Comparison of ENCODE assay signal across 8 cellular contexts in the genomic region with DNA sequence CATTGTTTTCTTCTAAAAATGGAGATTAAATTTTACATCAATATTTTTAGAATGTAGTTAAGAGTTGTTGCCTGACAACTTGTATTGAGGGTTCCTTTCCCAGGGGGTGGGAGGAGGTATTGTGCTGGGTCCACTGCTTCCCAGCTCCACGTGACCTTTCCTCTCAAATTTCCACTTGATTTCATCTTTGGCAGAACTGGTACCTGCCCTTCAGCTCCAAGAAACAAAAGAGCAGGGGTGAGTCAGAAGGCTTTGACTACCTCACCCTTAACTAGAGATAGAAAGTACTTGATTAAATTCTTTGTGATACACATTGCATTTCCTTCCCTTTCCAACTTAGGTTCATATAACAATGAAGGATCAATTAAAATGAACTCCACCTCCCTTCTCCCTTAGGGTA. TPM values are rescaled to one million over a fixed set of nuclear protein-coding genes. Genes with fewer than 3 reads are reported as not detected.
A peak's percentile ranks its signal among the peaks of the same experiment; 100 is the strongest.
DNase-seq lines count a peak whose midpoint lies in the region; ATAC-seq and TF ChIP-seq lines count a peak whose summit lies in the region.

No MANE protein-coding gene starts in this region.

- no peak for ATAC-seq in GM18858 (IDR thresholded peaks at IDR 0.05; ENCODE audit: unreplicated experiment)
- ATAC-seq in GM18517 (IDR thresholded peaks at IDR 0.05; ENCODE audit: unreplicated experiment), result no peak

- TF ChIP-seq POLR2A in ovary (IDR thresholded peaks at IDR 0.05), result no peak

- peaks cover 39% of the 10 kb centered on the region for H3K4me1 ChIP-seq in OCI-LY3 (ENCODE audit: low read length)
- H3K4me1 ChIP-seq in ovary (ENCODE audit: insufficient read depth), result peaks cover 8% of the 10 kb centered on the region

- no peak overlapping the region for H3K27ac ChIP-seq in OCI-LY3 (ENCODE audit: low read length)
- peak overlapping the region in 1 of 2 donors; percentile 94 for H3K27ac ChIP-seq in ovary

- no peak for TF ChIP-seq EP300 in ovary (IDR thresholded peaks at IDR 0.05)

- peaks cover 21% of the 10 kb centered on the region for H3K79me2 ChIP-seq in OCI-LY3 (ENCODE audit: low read length)

- H3K9ac ChIP-seq in OCI-LY3 (ENCODE audit: low read length), result peak overlapping the region; percentile 68; the same call in 1 of the 2 replicates

- peak overlapping the region; percentile 99 for H3K4me2 ChIP-seq in OCI-LY3 (ENCODE audit: low read length)

- H2AFZ ChIP-seq in OCI-LY3 (ENCODE audit: low read depth, low read length), result no peak overlapping the region

- DNase-seq in DMS79 treated with DMSO at 0.1 percent for 48 hours (lab: John Stamatoyannopoulos, UW), result peak; percentile 78
- DNase-seq in fibroblast of gingiva (ENCODE audit: low read depth), result peak; percentile 31
- no peak for DNase-seq in ovary
- DNase-seq in GM10248 (ENCODE audit: extremely low spot score), result no peak
- no peak for DNase-seq in HCEC 1CT

- H4K20me1 ChIP-seq in OCI-LY3 (ENCODE audit: insufficient read depth, low read length), result peaks cover 45% of the 10 kb centered on the region

- H3K27me3 ChIP-seq in OCI-LY3 (ENCODE audit: low read depth, low read length) (peaks cover 52% of the 10 kb centered on the region), ovary (no peaks in the 10 kb centered on the region)

- H3K4me3 ChIP-seq in OCI-LY3 (ENCODE audit: low read length), result peak overlapping the region; percentile 78
- H3K4me3 ChIP-seq in ovary, result peak overlapping the region; percentile 50

- H3K9me3 ChIP-seq in OCI-LY3 (ENCODE audit: insufficient read depth, low read length), result peaks cover 17% of the 10 kb centered on the region
- no peaks in the 10 kb centered on the region for H3K9me3 ChIP-seq in ovary

- TF ChIP-seq CTCF in OCI-LY3 (IDR thresholded peaks at IDR 0.05; ENCODE audit: low read depth, low read length) (no peak), ovary (IDR thresholded peaks at IDR 0.05) (no peak), GM10248 (IDR thresholded peaks at IDR 0.05; ENCODE audit: control extremely low read depth, extremely low read depth, low read depth, missing control alignments) (no peak)

- POLR2A ChIA-PET in GM10248 (lab: Yijun Ruan, JAX), result no interaction called here

- 26 to 37% (median 32%) methylated on average over 1 of the region's 1 CpG for WGBS in ovary, 3 donors

- H3K36me3 ChIP-seq in OCI-LY3 (replicated peaks; ENCODE audit: low read depth, low read length) (peaks cover 19% of the 10 kb centered on the region), ovary (no peaks in the 10 kb centered on the region)

- CTCF ChIA-PET in GM10248 (lab: Yijun Ruan, JAX), result no interaction called here

- intact Hi-C loops in ovary (cut with DNase I), result loop anchor here in 1 of 4 donors (10.0 kb wide), 1 partner anchor 69 kb away; no protein-coding TSS in a partner anchor

RNA-seq across cellular contexts. Expression of a gene that starts 19.7 kb away (rescaled TPM):
- total RNA-seq in ovary, result 10 to 100 TPM; 30.4 to 57.5 (median 45.7) TPM
- 10 to 100 TPM in 1 of 2 donors, 1 to 10 TPM in 1; 9.5 to 17.9 TPM for polyA plus RNA-seq in ovary

Comparison
In these comparisons a context has a peak if more than half of its experiments do, and no peak if none do; other contexts are left out.
1. DNase-seq: peak in DMS79 treated with DMSO at 0.1 percent for 48 hours (single experiment) and fibroblast of gingiva (single experiment); none in ovary (0 of 5), GM10248 (single experiment) and HCEC 1CT (single experiment).